Comparison of ENCODE assay signal across 8 cellular contexts in the genomic region with DNA sequence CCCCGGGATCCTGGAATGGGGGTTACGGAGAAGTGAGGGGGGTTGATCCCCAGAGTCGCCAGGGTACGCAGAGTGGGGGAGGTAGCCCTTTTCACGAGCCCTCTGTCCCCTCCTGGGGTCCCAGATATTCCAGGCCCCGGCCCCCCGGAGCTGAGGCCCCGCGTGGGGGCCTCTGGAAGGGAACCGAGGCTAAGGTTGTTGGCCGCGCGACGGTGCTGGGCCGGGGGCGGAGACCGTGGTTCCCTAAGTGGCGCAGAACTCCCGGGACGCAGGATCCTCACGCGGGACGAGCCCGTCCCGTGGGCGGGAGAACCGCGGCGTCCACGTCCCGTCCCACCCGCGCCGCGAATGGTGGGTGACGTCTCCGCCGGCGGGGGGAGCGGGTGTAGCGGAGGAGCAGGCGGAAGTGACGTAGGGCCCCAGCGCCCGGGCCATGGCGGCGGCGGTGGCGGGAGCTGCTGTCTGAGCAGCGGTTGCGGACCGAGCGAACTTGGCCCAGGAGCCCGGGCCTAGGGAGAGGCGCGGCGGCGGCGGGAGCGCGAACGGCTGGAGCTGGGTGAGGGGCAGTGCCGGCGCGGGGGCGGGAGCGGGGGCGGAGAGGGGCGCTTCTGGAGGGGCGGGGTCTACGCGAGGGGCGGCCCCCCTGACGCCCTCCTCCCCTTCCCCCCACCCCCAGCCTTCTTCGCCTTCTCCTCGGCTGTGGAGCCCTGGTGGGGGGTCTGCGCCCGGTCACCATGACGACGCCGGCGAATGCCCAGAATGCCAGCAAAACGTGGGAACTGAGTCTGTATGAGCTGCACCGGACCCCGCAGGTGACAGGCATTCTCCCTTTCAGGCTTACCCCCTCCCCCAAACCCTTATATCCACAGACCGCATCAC. TPM values are rescaled to one million over a fixed set of nuclear protein-coding genes. Genes with fewer than 3 reads are reported as not detected.
DNase-seq lines count a peak whose midpoint lies in the region; ATAC-seq and TF ChIP-seq lines count a peak whose summit lies in the region.

A gene (plus strand): TSS at position 412 of the 879 bp plus-strand sequence. CDS start 323 bp downstream, at position 735.

- POLR2A ChIA-PET in activated naive CD8-positive, alpha-beta T cell treated with anti-CD3 and anti-CD28 coated beads, Interleukin-2, amount 10 ng/mL, durations not matched to agents 7 days and 5 days (lab: Charles Lee), result interaction anchor here (0.6 to 2.5 kb wide), 22 partner anchors 8 to 236 kb away, joined by 3 to 26 read pairs (median 4); a partner anchor contains a TSS

- H4K20me1 ChIP-seq in Loucy (ENCODE audit: insufficient read depth, low read length, poor library complexity, severe bottlenecking), result peaks cover 4% of the 10 kb centered on the region

- H3K4me1 ChIP-seq in Loucy (ENCODE audit: insufficient read depth, low read length, poor library complexity, severe bottlenecking) (peaks cover 34% of the 10 kb centered on the region), ovary (ENCODE audit: insufficient read depth) (peaks cover 26% of the 10 kb centered on the region), thoracic aorta (ENCODE audit: control insufficient read depth in 1 of 2, low read depth in 2 of 2) (peaks cover 13 to 37% of the 10 kb centered on the region in 2 donors)

- peaks cover 2% of the 10 kb centered on the region; the same call in 1 of the 2 replicates for H3K36me3 ChIP-seq in Loucy (ENCODE audit: insufficient read depth, low read length)
- H3K36me3 ChIP-seq in ovary, result no peaks in the 10 kb centered on the region
- peaks cover 16% of the 10 kb centered on the region for H3K36me3 ChIP-seq in thoracic aorta

- 0 to 1% (median 1%) methylated on average over 66 to 85 of the region's 86 CpGs for WGBS in ovary, 3 donors

- H2AFZ ChIP-seq in Loucy (ENCODE audit: low read length), result peak within 1 kb of the TSS; percentile 83

- H3K4me3 Mint-ChIP-seq in activated naive CD8-positive, alpha-beta T cell treated with anti-CD3 and anti-CD28 coated beads, Interleukin-2, amount 10 ng/mL, durations not matched to agents 7 days and 5 days, result peak within 1 kb of the TSS; percentile 91

- H3K9me3 ChIP-seq in Loucy (ENCODE audit: insufficient read depth, low read depth, low read length) (no peaks in the 10 kb centered on the region), ovary (no peaks in the 10 kb centered on the region), thoracic aorta (no peaks in the 10 kb centered on the region)

- H3K4me3 ChIP-seq in Loucy (ENCODE audit: low read length, poor library complexity, severe bottlenecking) (peak within 1 kb of the TSS; percentile 79), ovary (peak within 1 kb of the TSS; percentile 74), thoracic aorta (peak within 1 kb of the TSS; percentile 91)

- DNase-seq in SW480 (ENCODE audit: low spot score), result peak; percentile 58
- peak; percentile 92 for DNase-seq in activated naive CD8-positive, alpha-beta T cell treated with anti-CD3 and anti-CD28 coated beads, Interleukin-2, amount 10 ng/mL, durations not matched to agents 7 days and 5 days
- DNase-seq in Right ventricle myocardium inferior (ENCODE audit: missing footprints), result peak; percentile 97
- peak; percentile 88 to 94 (median 93) for DNase-seq in ovary
- DNase-seq in thoracic aorta (ENCODE audit: low spot score), result no peak

- peak; percentile 100 for TF ChIP-seq POLR2A in ovary (IDR thresholded peaks at IDR 0.05)

- TF ChIP-seq CTCF in C4-2B (conservative IDR thresholded peaks at IDR 0.05) (no peak), Loucy (conservative IDR thresholded peaks at IDR 0.05; ENCODE audit: low read length) (no peak), ovary (IDR thresholded peaks at IDR 0.05) (peak in 2 of 3 donors; percentile 20 to 43), thoracic aorta (IDR thresholded peaks at IDR 0.05) (no peak)

- H3K36me3 Mint-ChIP-seq in activated naive CD8-positive, alpha-beta T cell treated with anti-CD3 and anti-CD28 coated beads, Interleukin-2, amount 10 ng/mL, durations not matched to agents 7 days and 5 days, result peaks cover 11% of the 10 kb centered on the region

- H3K27ac ChIP-seq in C4-2B (peak within 1 kb of the TSS; percentile 90), ovary (peak within 1 kb of the TSS; percentile 88 to 98), thoracic aorta (peak within 1 kb of the TSS; percentile 77 to 90)

- H3K9me2 ChIP-seq in Loucy (replicated peaks; ENCODE audit: low read depth, low read length), result no peaks in the 10 kb centered on the region

- peak within 1 kb of the TSS; percentile 84 for H3K9ac ChIP-seq in Loucy (ENCODE audit: low read depth, low read length, poor library complexity, severe bottlenecking)

- ATAC-seq in GM19328 (IDR thresholded peaks at IDR 0.05; ENCODE audit: unreplicated experiment) (peak; percentile 48), Right ventricle myocardium inferior (peak; percentile 84), thoracic aorta (ENCODE audit: insufficient number of reproducible peaks, low FRiP score, low read depth) (peak; percentile 71)
- ATAC-seq in activated naive CD8-positive, alpha-beta T cell treated with anti-CD3 and anti-CD28 coated beads, Interleukin-2, amount 10 ng/mL, durations not matched to agents 7 days and 5 days (ENCODE audit: low read depth), result peak; percentile 53

- peak within 1 kb of the TSS; percentile 98 for H3K4me2 ChIP-seq in Loucy (ENCODE audit: low read depth, low read length, poor library complexity, severe bottlenecking)

- H3K27ac Mint-ChIP-seq in activated naive CD8-positive, alpha-beta T cell treated with anti-CD3 and anti-CD28 coated beads, Interleukin-2, amount 10 ng/mL, durations not matched to agents 7 days and 5 days, result peak within 1 kb of the TSS; percentile 94

- TF ChIP-seq EP300 in ovary (IDR thresholded peaks at IDR 0.05), result no peak

- H3K27me3 ChIP-seq in Loucy (ENCODE audit: insufficient read depth, low read length, poor library complexity, severe bottlenecking) (no peaks in the 10 kb centered on the region), ovary (no peaks in the 10 kb centered on the region), thoracic aorta (replicated peaks; ENCODE audit: insufficient read depth) (no peaks in the 10 kb centered on the region)

- intact Hi-C loops in Right ventricle myocardium inferior (cut with DNase I), result loop anchor here (2.0 to 10.0 kb wide), 2 partner anchors 40 to 1014 kb away; a partner anchor contains a TSS
- intact Hi-C loops in ovary (cut with DNase I), result no loop called here

- H3K9me3 Mint-ChIP-seq in activated naive CD8-positive, alpha-beta T cell treated with anti-CD3 and anti-CD28 coated beads, Interleukin-2, amount 10 ng/mL, durations not matched to agents 7 days and 5 days, result no peaks in the 10 kb centered on the region

- H3K4me1 Mint-ChIP-seq in activated naive CD8-positive, alpha-beta T cell treated with anti-CD3 and anti-CD28 coated beads, Interleukin-2, amount 10 ng/mL, durations not matched to agents 7 days and 5 days, result peaks cover 39% of the 10 kb centered on the region

- peaks cover 8% of the 10 kb centered on the region for H3K27me3 Mint-ChIP-seq in activated naive CD8-positive, alpha-beta T cell treated with anti-CD3 and anti-CD28 coated beads, Interleukin-2, amount 10 ng/mL, durations not matched to agents 7 days and 5 days

- H3K79me2 ChIP-seq in Loucy (ENCODE audit: insufficient read depth, low read length), result peaks cover 25% of the 10 kb centered on the region; the same call in 1 of the 2 replicates

- 0 out of 2 replicates have a peak, but pooled peaks cover 3% of the 10 kb centered on the region for H3F3A ChIP-seq in Loucy (ENCODE audit: low read depth)

RNA-seq across cellular contexts. Expression of the gene that starts here (rescaled TPM):
- 10 to 100 TPM; 41.2 to 41.8 TPM for total RNA-seq in activated naive CD8-positive, alpha-beta T cell treated with anti-CD3 and anti-CD28 coated beads, Interleukin-2, amount 10 ng/mL, durations not matched to agents 7 days and 5 days
- total RNA-seq in Right ventricle myocardium inferior (27.7 TPM), ovary (10 to 100 TPM; 20.7 to 70.6 (median 52.3) TPM), thoracic aorta (10 to 100 TPM; 13.2 to 17.3 TPM)
- polyA plus RNA-seq in ovary, result 10 to 100 TPM; 37.3 to 51.7 TPM

Comparison
In these comparisons a context has a peak if more than half of its experiments do, and no peak if none do; other contexts are left out.
1. CTCF ChIP-seq: peak in ovary (2 of 3); none in C4-2B (single experiment), Loucy (single experiment) and thoracic aorta (single experiment).
2. Peak in every context shown above with its lines, with median percentiles within 50 percentile points of each other: H3K27ac ChIP-seq, ATAC-seq and H3K4me3 ChIP-seq.